16 cellular contexts compared by ENCODE assay signal in genomic region chr14:71576472-71576871, GRCh38.
A peak's percentile ranks its signal among the peaks of the same experiment; 100 is the strongest.
DNase-seq lines count a peak whose midpoint lies in the region; ATAC-seq and TF ChIP-seq lines count a peak whose summit lies in the region.
"Had no signal": no experiment of that assay in that cellular context is flagged by ENCODE, and none has a peak within 500 bp of the region (broad histone marks: within the 10 kb centered on the region; RNA-seq: fewer than 3 reads in every experiment).

No MANE protein-coding gene starts in this region.

- H3K4me1 Mint-ChIP-seq in GM23338 (peaks cover 26% of the 10 kb centered on the region), WTC11 (peaks cover 35% of the 10 kb centered on the region), immature natural killer cell (peaks cover 5 to 21% of the 10 kb centered on the region in 2 donors)

- H3K18ac ChIP-seq in IMR-90 (ENCODE audit: low read depth, low read length) = 0 out of 2 replicates have a peak overlapping the region, but pooled peaks have one; percentile 2

- DNase-seq in GM23338 (ENCODE audit: low spot score) (no peak), IMR-90 (no peak), WTC11 (ENCODE audit: low spot score) (no peak), left lung (no peak), hippocampal formation (lab: John Stamatoyannopoulos, UW) (no peak), NCI-H146 treated with DMSO at 0.1 percent for 48 hours (lab: John Stamatoyannopoulos, UW; ENCODE audit: unreplicated experiment) (no peak), immature natural killer cell (no peak)
- DNase-seq: BE2C; CD4-positive, alpha-beta memory T cell; DMS153; DMS79 treated with DMSO at 0.1 percent for 48 hours; EL; GM23248; H7 had no signal

- H3K56ac ChIP-seq in IMR-90 (ENCODE audit: extremely low read depth, insufficient read depth, low read length) = no peak overlapping the region

- peak overlapping the region; percentile 93; the same call in 2 of the 3 replicates for H2BK15ac ChIP-seq in IMR-90 (ENCODE audit: low read depth, low read length)

- no peak overlapping the region for H3K4me2 ChIP-seq in GM23338
- H3K4me2 ChIP-seq in IMR-90 (ENCODE audit: low read depth, low read length) = no peak overlapping the region
- H3K4me2 ChIP-seq: A549 had no signal

- CTCF ChIA-PET in IMR-90 (lab: Yijun Ruan, JAX) = interaction anchor here (0.6 to 0.7 kb wide), 2 partner anchors 9 to 102 kb away, joined by 3 to 4 read pairs; no protein-coding TSS in a partner anchor
- CTCF ChIA-PET in WTC11 (lab: Charles Lee) = interaction anchor here (0.9 kb wide), 1 partner anchor 177 kb away, joined by 4 read pairs; no protein-coding TSS in a partner anchor

- no peaks in the 10 kb centered on the region for H3K79me2 ChIP-seq in GM23338 (replicated peaks; ENCODE audit: insufficient read depth)

- dilution Hi-C loops in IMR-90 (cut with HindIII; ENCODE audit: low sequenced_read_pairs, unreplicated experiment) = no loop called here

- TF ChIP-seq CTCF in GM23338 (conservative IDR thresholded peaks at IDR 0.05; ENCODE audit: low read depth in 2 of 2) = no peak
- TF ChIP-seq CTCF in IMR-90 (conservative IDR thresholded peaks at IDR 0.05; ENCODE audit: low read depth, low read length) = no peak
- no peak for TF ChIP-seq CTCF in WTC11 (IDR thresholded peaks at IDR 0.05)
- TF ChIP-seq CTCF in left lung (IDR thresholded peaks at IDR 0.05) = no peak

- H2AK9ac ChIP-seq in IMR-90 (replicated peaks; ENCODE audit: low read depth, low read length, poor library complexity) = no peak overlapping the region

- peak overlapping the region; percentile 6 to 47; a peak in 2 of 4 replicates for H4K8ac ChIP-seq in IMR-90 (ENCODE audit: low read depth in 2 of 2, low read length in 2 of 2)

- peaks cover 21 to 43% of the 10 kb centered on the region in 2 experiments for H3K79me1 ChIP-seq in IMR-90 (ENCODE audit: low read depth in 1 of 2, low read length in 2 of 2)

- H3K23ac ChIP-seq in IMR-90 (ENCODE audit: low read depth, low read length) = peak overlapping the region; percentile 9; the same call in 1 of the 2 replicates

- ATAC-seq in GM23338 (no peak), IMR-90 (ENCODE audit: low read depth) (no peak), WTC11 (no peak), left lung (peak; percentile 13)
- ATAC-seq: A549 had no signal

- no peak for TF ChIP-seq RAD21 in IMR-90 (IDR thresholded peaks at IDR 0.05; ENCODE audit: low read length)

- H3K36me3 Mint-ChIP-seq in GM23338 (ENCODE audit: low read depth) = no peaks in the 10 kb centered on the region
- no peaks in the 10 kb centered on the region for H3K36me3 Mint-ChIP-seq in WTC11
- peaks cover 0 to 5% (median 0%) of the 10 kb centered on the region in 3 donors for H3K36me3 Mint-ChIP-seq in immature natural killer cell

- H3K27ac ChIP-seq in GM23338 (ENCODE audit: low read depth) (no peak overlapping the region), IMR-90 (ENCODE audit: insufficient read depth, low read length) (no peak overlapping the region), left lung (no peak overlapping the region)
- H3K27ac ChIP-seq: C4-2B, GM23248 had no signal

- H2AK5ac ChIP-seq in IMR-90 (ENCODE audit: low read depth, low read length) = peak overlapping the region; percentile 10; the same call in 1 of the 2 replicates

- no peaks in the 10 kb centered on the region for H3K36me3 ChIP-seq in GM23338 (ENCODE audit: insufficient read depth)
- H3K36me3 ChIP-seq in IMR-90 (ENCODE audit: control insufficient read depth, insufficient read depth, low read length) = no peaks in the 10 kb centered on the region
- H3K36me3 ChIP-seq in left lung = no peaks in the 10 kb centered on the region
- H3K36me3 ChIP-seq: BE2C had no signal

- H2BK120ac ChIP-seq in IMR-90 (ENCODE audit: low read depth, low read length) = peak overlapping the region; percentile 41; the same call in 1 of the 2 replicates

- H3K9me2 ChIP-seq in GM23338 (ENCODE audit: insufficient read depth) = no peaks in the 10 kb centered on the region

- H3K27me3 Mint-ChIP-seq in GM23338 (ENCODE audit: insufficient read depth, low read depth, poor library complexity) (peaks cover 4% of the 10 kb centered on the region), WTC11 (ENCODE audit: low read depth) (no peaks in the 10 kb centered on the region), immature natural killer cell (ENCODE audit: low read depth in 3 of 3) (no peaks in the 10 kb centered on the region)
- H3K27me3 Mint-ChIP-seq: CD4-positive, alpha-beta memory T cell had no signal

- in situ Hi-C loops in IMR-90 (cut with MboI; ENCODE audit: low sequenced_read_pairs) = no loop called here

- POLR2A ChIA-PET in IMR-90 (lab: Charles Lee; ENCODE audit: unreplicated experiment) (interaction anchor here (0.6 kb wide), 1 partner anchor 14 kb away, joined by 4 read pairs; no protein-coding TSS in a partner anchor), WTC11 (lab: Charles Lee) (interaction anchor here (0.6 kb wide), 1 partner anchor 15 kb away, joined by 3 read pairs; no protein-coding TSS in a partner anchor)

- H3K4me3 ChIP-seq in GM23338 (no peak overlapping the region), IMR-90 (ENCODE audit: insufficient read depth, low read depth, low read length) (no peak overlapping the region), left lung (no peak overlapping the region)
- H3K4me3 ChIP-seq: A549, GM23248 had no signal

- no peaks in the 10 kb centered on the region for H3K9me3 ChIP-seq in IMR-90 (ENCODE audit: control insufficient read depth, insufficient read depth, low read length)
- H3K9me3 ChIP-seq in left lung = no peaks in the 10 kb centered on the region
- H3K9me3 ChIP-seq: A549, BE2C had no signal

- peaks cover 10% of the 10 kb centered on the region for H3K9me1 ChIP-seq in IMR-90 (ENCODE audit: insufficient read depth, low read length)

- no CpG with 5 or more reads among the region's 2 CpGs for WGBS in IMR-90 (ENCODE audit: extremely low coverage in 2 of 2, insufficient read length in 1 of 2), 2 experiments

- peak overlapping the region; percentile 7 for H2BK5ac ChIP-seq in IMR-90 (ENCODE audit: low read depth, low read length, poor library complexity, severe bottlenecking)

- H3K4ac ChIP-seq in IMR-90 (ENCODE audit: low read depth, low read length) = peak overlapping the region; percentile 40; the same call in 1 of the 2 replicates

- peaks cover 10% of the 10 kb centered on the region; the same call in 1 of the 2 replicates for H3K4me1 ChIP-seq in GM23338 (ENCODE audit: insufficient read depth)
- peaks cover 12% of the 10 kb centered on the region for H3K4me1 ChIP-seq in IMR-90 (ENCODE audit: control insufficient read depth, insufficient read depth, low read length)
- peaks cover 5 to 12% of the 10 kb centered on the region in 2 donors for H3K4me1 ChIP-seq in left lung

- peak overlapping the region; percentile 58 for H4K91ac ChIP-seq in IMR-90 (ENCODE audit: insufficient read depth, low read depth, low read length)

- no peaks in the 10 kb centered on the region for H3F3A ChIP-seq in GM23338 (replicated peaks; ENCODE audit: low read depth)

- H3K14ac ChIP-seq in IMR-90 (replicated peaks; ENCODE audit: low read depth, low read length) = peak overlapping the region; percentile 86

- H4K20me1 ChIP-seq in GM23338 (replicated peaks; ENCODE audit: insufficient read depth) (no peaks in the 10 kb centered on the region; the same call in 1 of the 2 replicates), IMR-90 (ENCODE audit: insufficient read depth, low read length) (no peaks in the 10 kb centered on the region)

- H3K9me3 Mint-ChIP-seq in GM23338 = no peaks in the 10 kb centered on the region
- no peaks in the 10 kb centered on the region for H3K9me3 Mint-ChIP-seq in WTC11
- H3K9me3 Mint-ChIP-seq in immature natural killer cell = no peaks in the 10 kb centered on the region
- H3K9me3 Mint-ChIP-seq: CD4-positive, alpha-beta memory T cell had no signal

- no peak overlapping the region for H4K5ac ChIP-seq in IMR-90 (ENCODE audit: low read depth, low read length)

- no peak for TF ChIP-seq POLR2A in IMR-90 (IDR thresholded peaks at IDR 0.05; ENCODE audit: low read depth, low read length)

- no peak overlapping the region for H3K9ac ChIP-seq in IMR-90 (ENCODE audit: low read depth, low read length)
- H3K9ac ChIP-seq: GM23248 had no signal

- H3K27me3 ChIP-seq in GM23338 (ENCODE audit: insufficient read depth) = no peaks in the 10 kb centered on the region
- H3K27me3 ChIP-seq in IMR-90 (ENCODE audit: control insufficient read depth, insufficient read depth, low read length) = no peaks in the 10 kb centered on the region
- no peaks in the 10 kb centered on the region for H3K27me3 ChIP-seq in left lung
- H3K27me3 ChIP-seq: BE2C had no signal

- BruUV-seq in IMR-90 (replicated peaks; lab: Mats Ljungman, UMichigan) = no TSS peak

- H2BK20ac ChIP-seq in IMR-90 (ENCODE audit: low read depth, low read length) = peak overlapping the region; percentile 64; the same call in 1 of the 2 replicates

- H2AFZ ChIP-seq in GM23338 = no peak overlapping the region
- no peak overlapping the region for H2AFZ ChIP-seq in IMR-90 (replicated peaks; ENCODE audit: low read length, poor library complexity)
- H2AFZ ChIP-seq: GM23248 had no signal

- intact Hi-C loops in IMR-90 (cut with micrococcal nuclease) (no loop called here), left lung (cut with DNase I) (no loop called here)

- H3K4me3 Mint-ChIP-seq in GM23338 (no peak overlapping the region), WTC11 (no peak overlapping the region), immature natural killer cell (no peak overlapping the region)
- H3K4me3 Mint-ChIP-seq: CD4-positive, alpha-beta memory T cell had no signal

- H3K27ac Mint-ChIP-seq in GM23338 (peak overlapping the region; percentile 66; the same call in 1 of the 2 replicates), WTC11 (peak overlapping the region; percentile 12), immature natural killer cell (no peak overlapping the region)

TF ChIP-seq in GM23338, 12 proteins besides CTCF, POLR2A, EP300 and RAD21:
- no peak for TF ChIP-seq ZNF114 (CRISPR knock-in tag; IDR thresholded peaks at IDR 0.05)
- no peak for TF ChIP-seq JUNB (IDR thresholded peaks at IDR 0.05; ENCODE audit: unreplicated experiment)

Comparison
In these comparisons a context has a peak if more than half of its experiments do, and no peak if none do; other contexts are left out.
1. H3K27ac Mint-ChIP-seq: peak in GM23338 (single experiment) and WTC11 (single experiment); none in immature natural killer cell (0 of 6).